Comparison of ENCODE assay signal across 20 cellular contexts in the genomic region with DNA sequence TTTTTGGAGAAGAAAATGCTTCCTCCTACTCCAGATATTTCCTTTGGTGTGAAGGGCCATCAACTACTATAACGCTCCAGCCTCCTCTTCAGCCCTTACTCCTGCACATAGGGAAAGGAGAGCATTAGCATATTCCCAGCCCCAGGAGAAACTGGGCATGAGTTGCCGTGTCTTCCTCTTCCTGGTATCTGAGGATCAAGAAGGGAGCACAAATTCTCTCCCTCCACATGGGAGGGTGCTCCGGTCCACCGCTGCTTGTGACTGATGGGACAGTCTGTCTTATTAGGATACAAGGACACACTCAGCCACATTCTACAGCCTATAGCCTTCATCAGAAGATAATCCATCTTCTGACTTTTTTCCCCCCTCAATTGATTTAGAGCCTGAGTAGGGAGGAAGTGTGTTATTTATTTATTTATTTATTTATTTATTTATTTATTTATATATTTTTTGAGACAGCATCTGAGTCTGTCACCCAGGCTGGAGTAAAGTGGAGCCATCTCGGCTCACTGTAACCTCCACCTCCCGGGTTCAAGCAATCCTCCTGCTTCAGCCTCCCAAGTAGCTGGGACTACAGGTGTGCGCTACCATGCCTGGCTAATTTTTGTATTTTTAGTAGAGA. TPM values are rescaled to one million over a fixed set of nuclear protein-coding genes. Genes with fewer than 3 reads are reported as not detected.
"Had no signal": no experiment of that assay in that cellular context is flagged by ENCODE, and none has a peak within 500 bp of the region (broad histone marks: within the 10 kb centered on the region; RNA-seq: fewer than 3 reads in every experiment).

No MANE protein-coding gene starts in this region.

- H3K27ac Mint-ChIP-seq: activated naive CD8-positive, alpha-beta T cell treated with anti-CD3 and anti-CD28 coated beads for 36 hours; activated T-cell treated with anti-CD3 and anti-CD28 coated beads, Interleukin-2, amount 50 U/mL, for 72 hours; effector memory CD8-positive, alpha-beta T cell; naive B cell had no signal

- H3K4me3 Mint-ChIP-seq: activated naive CD8-positive, alpha-beta T cell treated with anti-CD3 and anti-CD28 coated beads for 36 hours; activated T-cell treated with anti-CD3 and anti-CD28 coated beads, Interleukin-2, amount 50 U/mL, for 72 hours; effector memory CD8-positive, alpha-beta T cell; naive B cell had no signal

- H3K36me3 Mint-ChIP-seq: activated naive CD8-positive, alpha-beta T cell treated with anti-CD3 and anti-CD28 coated beads for 36 hours; naive B cell had no signal

- ATAC-seq: activated T-cell treated with anti-CD3 and anti-CD28 coated beads, Interleukin-2, amount 50 U/mL, for 72 hours; effector memory CD8-positive, alpha-beta T cell had no signal

- DNase-seq: activated CD4-positive, alpha-beta T cell treated with anti-CD3 and anti-CD28 coated beads, Interleukin-2, amount 50 U/mL, for 48 hours; activated naive CD8-positive, alpha-beta T cell treated with anti-CD3 and anti-CD28 coated beads for 36 hours; activated T-cell treated with anti-CD3 and anti-CD28 coated beads, Interleukin-2, amount 50 U/mL, for 72 hours; dermis blood vessel endothelial cell; effector memory CD8-positive, alpha-beta T cell; foreskin melanocyte; head of caudate nucleus; kidney glomerular epithelial cell; midbrain; naive B cell; posterior cingulate gyrus; SK-N-SH; stimulated activated CD4-positive, alpha-beta T cell treated with anti-CD3 and anti-CD28 coated beads, Interleukin-4, amount 100 ng/mL, for 4 hours; stimulated activated CD8-positive, alpha-beta memory T cell treated with anti-CD3 and anti-CD28 coated beads, Interleukin-4, amount 100 ng/mL, for 48 hours; stimulated activated naive CD4-positive, alpha-beta T cell treated with Interleukin-2 at 50 U/mL for 16 hours; substantia nigra; trophoblast cell had no signal

- H3K27me3 Mint-ChIP-seq: activated naive CD8-positive, alpha-beta T cell treated with anti-CD3 and anti-CD28 coated beads for 36 hours; naive B cell had no signal

- H3K9me3 Mint-ChIP-seq: activated naive CD8-positive, alpha-beta T cell treated with anti-CD3 and anti-CD28 coated beads for 36 hours; activated T-cell treated with anti-CD3 and anti-CD28 coated beads, Interleukin-2, amount 50 U/mL, for 72 hours; effector memory CD8-positive, alpha-beta T cell; naive B cell had no signal

RNA-seq across cellular contexts. Expression of a gene that starts 56.2 kb away (rescaled TPM):
- total RNA-seq: cerebellum, fibroblast of lung, lower leg skin had no signal
